ENCODE assay signal across 11 cellular contexts in genomic region chr9:99051353-99051752, GRCh38.
"Had no signal": no experiment of that assay in that cellular context is flagged by ENCODE, and none has a peak within 500 bp of the region (broad histone marks: within the 10 kb centered on the region; RNA-seq: fewer than 3 reads in every experiment).

No MANE protein-coding gene starts in this region.

- H3K4me1 ChIP-seq: parathyroid adenoma, uterus had no signal

- H3K36me3 ChIP-seq: left lung, thyroid gland, uterus, WERI-Rb-1 had no signal

- H3K9ac ChIP-seq: parathyroid adenoma had no signal

- H3K4me3 ChIP-seq: heart left ventricle, left lung, skin epidermis, thyroid gland, uterus had no signal

- H3K27me3 ChIP-seq: heart left ventricle, thyroid gland, uterus had no signal

- H3K27ac ChIP-seq: left lung, parathyroid adenoma, thyroid gland, uterus, WERI-Rb-1 had no signal

- DNase-seq: activated CD4-positive, alpha-beta T cell treated with anti-CD3 and anti-CD28 coated beads for 36 hours; activated CD8-positive, alpha-beta memory T cell treated with anti-CD3 and anti-CD28 coated beads, Interleukin-2, amount 50 U/mL, for 48 hours; activated CD8-positive, alpha-beta T cell treated with anti-CD3 and anti-CD28 coated beads, Interleukin-2, amount 10 ng/mL, durations not matched to agents 7 days and 5 days; aorta; heart left ventricle; left lung; thyroid gland; uterus; WERI-Rb-1 had no signal

- H3K9me3 ChIP-seq: heart left ventricle, left lung, thyroid gland, uterus had no signal
